ENCODE assay signal across 23 cellular contexts in the genomic region with DNA sequence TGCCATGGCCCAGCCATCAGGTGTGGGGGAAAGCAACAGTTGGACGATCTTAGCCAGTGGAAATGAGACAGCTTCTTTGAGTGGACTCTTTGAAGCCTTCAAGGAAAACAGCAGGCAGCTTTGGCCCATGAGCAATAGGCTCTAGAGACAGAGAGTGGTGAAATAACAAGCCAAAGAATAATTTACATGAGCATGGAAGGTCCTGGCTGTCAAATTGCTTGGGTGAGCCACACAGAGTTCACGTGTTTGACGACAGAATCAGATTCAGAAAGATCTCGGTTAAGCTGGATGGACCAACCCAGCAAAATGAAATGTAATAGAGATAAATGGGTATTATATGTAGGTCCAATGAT.
DNase-seq lines count a peak whose midpoint lies in the region; ATAC-seq and TF ChIP-seq lines count a peak whose summit lies in the region.
"Had no signal": no experiment of that assay in that cellular context is flagged by ENCODE, and none has a peak within 500 bp of the region (broad histone marks: within the 10 kb centered on the region; RNA-seq: fewer than 3 reads in every experiment).

No MANE protein-coding gene starts in this region.

- H2BK15ac ChIP-seq in H9 (ENCODE audit: low read depth, low read length), result no peak overlapping the region

- no peak overlapping the region for H4K91ac ChIP-seq in H9 (ENCODE audit: insufficient read length, low read depth, low read length)

- intact Hi-C loops in Right ventricle myocardium inferior (cut with DNase I), result no loop called here

- H3K27ac Mint-ChIP-seq in chondrocyte (ENCODE audit: unreplicated experiment) (peak overlapping the region; percentile 2), H9 (no peak overlapping the region; a peak in 1 of 7 replicates)
- H3K27ac Mint-ChIP-seq: natural killer cell, type B pancreatic cell had no signal

- H3T11ph ChIP-seq in H9 (ENCODE audit: low read length), result no peak overlapping the region

- H3K9me3 ChIP-seq in right atrium auricular region, result no peaks in the 10 kb centered on the region
- H3K9me3 ChIP-seq in H9 (ENCODE audit: control insufficient read depth, low read depth, low read length), result no peaks in the 10 kb centered on the region
- H3K9me3 ChIP-seq: adrenal gland, Caco-2, esophagus squamous epithelium, HAP-1 had no signal

- H3K4me2 ChIP-seq in H9 (ENCODE audit: insufficient read depth, insufficient read length, low read length), result no peak overlapping the region

- DNase-seq in Right ventricle myocardium inferior (ENCODE audit: missing footprints) (no peak), right atrium auricular region (ENCODE audit: low spot score) (no peak), chondrocyte (ENCODE audit: low spot score) (no peak), left lobe of liver (ENCODE audit: low spot score) (no peak), stromal cell of bone marrow (ENCODE audit: low read depth) (peak; percentile 51), H9 (no peak), ureter (ENCODE audit: low spot score) (no peak), D341Med (ENCODE audit: low spot score) (no peak)
- DNase-seq: 8988T; activated CD4-positive, alpha-beta T cell treated with anti-CD3 and anti-CD28 coated beads for 36 hours; activated naive CD4-positive, alpha-beta T cell treated with Interleukin-2 at 50 U/mL for 16 hours; activated T-cell treated with anti-CD3 and anti-CD28 coated beads, Interleukin-2, amount 50 U/mL, for 4 hours; AML-193; Caco-2; cortex of kidney; DMS79 treated with DMSO at 0.1 percent for 48 hours; esophagus squamous epithelium; natural killer cell; NCI-H187; NCI-H526 treated with DMSO at 0.1 percent for 48 hours had no signal

- H3K36me3 Mint-ChIP-seq in chondrocyte (ENCODE audit: low read depth), result peaks cover 4% of the 10 kb centered on the region
- H3K36me3 Mint-ChIP-seq in H9 (ENCODE audit: insufficient read depth in 1 of 3, low read depth in 3 of 3), result no peaks in the 10 kb centered on the region
- H3K36me3 Mint-ChIP-seq: natural killer cell, type B pancreatic cell had no signal

- no peak overlapping the region for H4K8ac ChIP-seq in H9 (replicated peaks; ENCODE audit: insufficient read length, low read depth, low read length)

- H3K9ac ChIP-seq in H9 (ENCODE audit: extremely low read depth, insufficient read length, low read length), result no peak overlapping the region

- no peak overlapping the region for H2BK20ac ChIP-seq in H9 (ENCODE audit: low read depth, low read length, poor library complexity, severe bottlenecking)

- no peak overlapping the region for H3K18ac ChIP-seq in H9 (ENCODE audit: insufficient read length, low read depth, low read length)

- H3K27me3 Mint-ChIP-seq in chondrocyte (ENCODE audit: low read depth) (no peaks in the 10 kb centered on the region), H9 (ENCODE audit: low read depth) (peaks cover 5% of the 10 kb centered on the region)
- H3K27me3 Mint-ChIP-seq: activated CD4-positive, alpha-beta T cell treated with anti-CD3 and anti-CD28 coated beads for 36 hours had no signal

- no peak overlapping the region for H2BK12ac ChIP-seq in H9 (ENCODE audit: insufficient read length, low read depth, low read length)

- H3K79me1 ChIP-seq in H9 (ENCODE audit: insufficient read depth, low read depth, low read length, poor library complexity, severe bottlenecking), result no peaks in the 10 kb centered on the region

- H3K4me3 Mint-ChIP-seq in chondrocyte (ENCODE audit: unreplicated experiment) (no peak overlapping the region), H9 (no peak overlapping the region)
- H3K4me3 Mint-ChIP-seq: activated CD4-positive, alpha-beta T cell treated with anti-CD3 and anti-CD28 coated beads for 36 hours; activated T-cell treated with anti-CD3 and anti-CD28 coated beads, Interleukin-2, amount 50 U/mL, for 4 hours; natural killer cell; type B pancreatic cell had no signal

- H3K4me1 Mint-ChIP-seq in chondrocyte (ENCODE audit: low read depth), result peaks cover 89% of the 10 kb centered on the region
- H3K4me1 Mint-ChIP-seq in H9, result peaks cover 3 to 4% of the 10 kb centered on the region in 2 experiments; a peak in 1 of 4 replicates

- H4K5ac ChIP-seq in H9 (ENCODE audit: insufficient read length, low read depth, low read length), result no peak overlapping the region

- no peak overlapping the region for H3K56ac ChIP-seq in H9 (ENCODE audit: insufficient read length, low read depth, low read length)

- no peak overlapping the region for H2BK120ac ChIP-seq in H9 (ENCODE audit: low read depth, low read length, poor library complexity, severe bottlenecking)

- peaks cover 0 to 25% of the 10 kb centered on the region in 2 donors for H3K4me1 ChIP-seq in right atrium auricular region
- no peaks in the 10 kb centered on the region for H3K4me1 ChIP-seq in H9 (ENCODE audit: insufficient read depth, low read length)
- H3K4me1 ChIP-seq: Caco-2, HAP-1 had no signal

- no peak overlapping the region for H3K4me3 ChIP-seq in right atrium auricular region
- H3K4me3 ChIP-seq: adrenal gland, esophagus squamous epithelium, HAP-1 had no signal

- H3K4ac ChIP-seq in H9 (ENCODE audit: low read depth, low read length), result no peak overlapping the region

- no peak overlapping the region for H2BK5ac ChIP-seq in H9 (ENCODE audit: insufficient read length, low read length)

- peak; percentile 86 for ATAC-seq in Right ventricle myocardium inferior
- ATAC-seq in left lobe of liver, result peak; percentile 50
- ATAC-seq: activated CD4-positive, alpha-beta T cell treated with anti-CD3 and anti-CD28 coated beads for 36 hours; activated T-cell treated with anti-CD3 and anti-CD28 coated beads, Interleukin-2, amount 50 U/mL, for 4 hours; natural killer cell had no signal

- H3K27me3 ChIP-seq in right atrium auricular region, result no peaks in the 10 kb centered on the region
- no peaks in the 10 kb centered on the region for H3K27me3 ChIP-seq in H9 (ENCODE audit: insufficient read depth, low read length)
- H3K27me3 ChIP-seq: adrenal gland, esophagus squamous epithelium had no signal

- H3K9me3 Mint-ChIP-seq in chondrocyte (ENCODE audit: low read depth), result no peaks in the 10 kb centered on the region
- H3K9me3 Mint-ChIP-seq in H9, result no peaks in the 10 kb centered on the region
- H3K9me3 Mint-ChIP-seq: activated T-cell treated with anti-CD3 and anti-CD28 coated beads, Interleukin-2, amount 50 U/mL, for 4 hours; natural killer cell had no signal

- no peak overlapping the region for H3K23ac ChIP-seq in H9 (ENCODE audit: insufficient read length, low read depth, low read length)

- H3K14ac ChIP-seq in H9 (ENCODE audit: insufficient read depth, low read length), result no peak overlapping the region

- WGBS in H9 (ENCODE audit: extremely low coverage, insufficient read length, low lambda C conversion rate), result no CpG with 5 or more reads among the region's 4 CpGs

- H2AK5ac ChIP-seq in H9 (ENCODE audit: insufficient read length, low read length), result no peak overlapping the region

- no peaks in the 10 kb centered on the region for H3K23me2 ChIP-seq in H9 (ENCODE audit: insufficient read length, low read depth, low read length, poor library complexity, severe bottlenecking)

- no peak overlapping the region for H2AFZ ChIP-seq in H9 (ENCODE audit: low read length)

- TF ChIP-seq CTCF in right atrium auricular region (IDR thresholded peaks at IDR 0.05) (no peak), chondrocyte (IDR thresholded peaks at IDR 0.05) (no peak), H9 (conservative IDR thresholded peaks at IDR 0.05) (no peak)

- no peaks in the 10 kb centered on the region for H3K79me2 ChIP-seq in H9 (ENCODE audit: insufficient read depth, low read length)

- no peaks in the 10 kb centered on the region for H3K36me3 ChIP-seq in right atrium auricular region
- H3K36me3 ChIP-seq: adrenal gland, esophagus squamous epithelium, HAP-1 had no signal

- H3K27ac ChIP-seq in right atrium auricular region (peak overlapping the region in 1 of 2 donors; percentile 26), H9 (ENCODE audit: insufficient read length, low read depth, low read length) (no peak overlapping the region)

- no peaks in the 10 kb centered on the region for H4K20me1 ChIP-seq in H9 (ENCODE audit: control insufficient read depth, insufficient read depth, insufficient read length)
